8 cellular contexts compared by ENCODE assay signal in the genomic region with DNA sequence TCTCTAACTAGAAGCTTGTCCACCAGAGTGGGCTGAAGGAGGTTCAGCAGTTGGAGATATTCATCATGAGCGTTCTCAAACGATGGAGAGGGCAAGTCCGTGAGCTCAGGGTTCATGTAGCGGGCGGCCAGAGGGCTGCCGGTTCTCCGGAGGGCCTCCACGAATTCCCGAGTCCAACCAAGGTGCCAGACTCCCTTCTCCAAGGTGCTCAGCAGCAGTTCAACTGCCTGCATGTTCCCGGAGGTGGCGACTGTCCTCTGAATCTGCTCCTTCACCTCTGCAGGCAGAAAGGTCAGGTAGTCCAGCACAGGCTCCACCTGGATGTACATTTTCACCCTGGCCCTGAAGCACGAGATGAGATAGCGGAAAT. TPM values are rescaled to one million over a fixed set of nuclear protein-coding genes. Genes with fewer than 3 reads are reported as not detected.
DNase-seq lines count a peak whose midpoint lies in the region; ATAC-seq and TF ChIP-seq lines count a peak whose summit lies in the region.

No MANE protein-coding gene starts in this region.

- H3K27me3 ChIP-seq in IMR-90 (ENCODE audit: control insufficient read depth, insufficient read depth, low read length) (no peaks in the 10 kb centered on the region), esophagus (ENCODE audit: control insufficient read depth in 1 of 2, insufficient read depth in 2 of 2, low read length in 2 of 2) (no peaks in the 10 kb centered on the region)

- H3K9me3 Mint-ChIP-seq in Calu3 (ENCODE audit: low read depth, unreplicated experiment) (no peaks in the 10 kb centered on the region), nephron (no peaks in the 10 kb centered on the region)
- H3K9me3 Mint-ChIP-seq in activated CD8-positive, alpha-beta T cell treated with anti-CD3 and anti-CD28 coated beads, Interleukin-2, amount 10 ng/mL, durations not matched to agents 7 days and 5 days (ENCODE audit: insufficient read depth), result no peaks in the 10 kb centered on the region

- H3K36me3 ChIP-seq in IMR-90 (ENCODE audit: control insufficient read depth, insufficient read depth, low read length) (no peaks in the 10 kb centered on the region), esophagus (ENCODE audit: control insufficient read depth in 2 of 2, insufficient read depth in 2 of 2, low read length in 1 of 2) (no peaks in the 10 kb centered on the region)

- no peak for TF ChIP-seq POLR2A in IMR-90 (IDR thresholded peaks at IDR 0.05; ENCODE audit: low read depth, low read length)

- intact Hi-C loops in Calu3 (cut with micrococcal nuclease; ENCODE audit: unreplicated experiment), result no loop called here
- intact Hi-C loops in IMR-90 (cut with micrococcal nuclease), result no loop called here

- POLR2A ChIA-PET in IMR-90 (lab: Charles Lee; ENCODE audit: unreplicated experiment), result interaction anchor here (0.6 kb wide), 1 partner anchor 10 kb away, joined by 3 read pairs; no protein-coding TSS in a partner anchor
- POLR2A ChIA-PET in activated CD8-positive, alpha-beta T cell treated with anti-CD3 and anti-CD28 coated beads, Interleukin-2, amount 10 ng/mL, durations not matched to agents 7 days and 5 days (lab: Charles Lee), result interaction anchor here (0.6 to 2.9 kb wide), 13 partner anchors 9 to 376 kb away, joined by 3 to 12 read pairs (median 4); partner anchors contain the start of gene GCA

- DNase-seq in Calu3, result peak; percentile 41
- DNase-seq in IMR-90, result no peak
- DNase-seq in activated CD8-positive, alpha-beta T cell treated with anti-CD3 and anti-CD28 coated beads, Interleukin-2, amount 10 ng/mL, durations not matched to agents 7 days and 5 days, result peak; percentile 37
- no peak for DNase-seq in NCI-H2227 treated with DMSO at 0.1 percent for 48 hours (lab: John Stamatoyannopoulos, UW)
- no peak for DNase-seq in ecto neural progenitor cell (ENCODE audit: low spot score)

- H3K79me1 ChIP-seq in IMR-90 (ENCODE audit: low read depth in 1 of 2, low read length in 2 of 2), result no peaks in the 10 kb centered on the region

- no TSS peak for BruUV-seq in Calu3 (replicated peaks; lab: Mats Ljungman, UMichigan)
- BruUV-seq in IMR-90 (replicated peaks; lab: Mats Ljungman, UMichigan), result no TSS peak

- peak overlapping the region; percentile 77 for H2AK9ac ChIP-seq in IMR-90 (replicated peaks; ENCODE audit: low read depth, low read length, poor library complexity)

- H3K27ac Mint-ChIP-seq in Calu3 (ENCODE audit: unreplicated experiment) (peak overlapping the region; percentile 97), nephron (peak overlapping the region in 1 of 3 experiments; percentile 79)
- H3K27ac Mint-ChIP-seq in activated CD8-positive, alpha-beta T cell treated with anti-CD3 and anti-CD28 coated beads, Interleukin-2, amount 10 ng/mL, durations not matched to agents 7 days and 5 days, result peak overlapping the region; percentile 99

- H3K9me1 ChIP-seq in IMR-90 (ENCODE audit: insufficient read depth, low read length), result no peaks in the 10 kb centered on the region

- peak overlapping the region; percentile 41 to 76 for H4K8ac ChIP-seq in IMR-90 (ENCODE audit: low read depth in 2 of 2, low read length in 2 of 2)

- dilution Hi-C loops in IMR-90 (cut with HindIII; ENCODE audit: low sequenced_read_pairs, unreplicated experiment), result no loop called here

- H3K4ac ChIP-seq in IMR-90 (ENCODE audit: low read depth, low read length), result peak overlapping the region; percentile 50

- H3K4me3 Mint-ChIP-seq in Calu3 (ENCODE audit: low read depth, unreplicated experiment) (peak overlapping the region; percentile 82), nephron (peak overlapping the region; percentile 86 to 89 (median 87))
- peak overlapping the region; percentile 95 for H3K4me3 Mint-ChIP-seq in activated CD8-positive, alpha-beta T cell treated with anti-CD3 and anti-CD28 coated beads, Interleukin-2, amount 10 ng/mL, durations not matched to agents 7 days and 5 days

- no peak overlapping the region for H3K56ac ChIP-seq in IMR-90 (ENCODE audit: extremely low read depth, insufficient read depth, low read length)

- peaks cover 35% of the 10 kb centered on the region for H3K36me3 Mint-ChIP-seq in Calu3 (ENCODE audit: insufficient read depth, unreplicated experiment)
- peaks cover 34% of the 10 kb centered on the region for H3K36me3 Mint-ChIP-seq in activated CD8-positive, alpha-beta T cell treated with anti-CD3 and anti-CD28 coated beads, Interleukin-2, amount 10 ng/mL, durations not matched to agents 7 days and 5 days (ENCODE audit: low read depth)
- H3K36me3 Mint-ChIP-seq in nephron (ENCODE audit: low read depth), result no peaks in the 10 kb centered on the region

- H2BK20ac ChIP-seq in IMR-90 (ENCODE audit: low read depth, low read length), result no peak overlapping the region

- in situ Hi-C loops in IMR-90 (cut with MboI; ENCODE audit: low sequenced_read_pairs), result loop anchor here (25.0 kb wide), 1 partner anchor 331 kb away; no protein-coding TSS in a partner anchor

- peak overlapping the region; percentile 7; the same call in 1 of the 2 replicates for H3K14ac ChIP-seq in IMR-90 (replicated peaks; ENCODE audit: low read depth, low read length)

- H3K27me3 Mint-ChIP-seq in Calu3 (ENCODE audit: unreplicated experiment) (no peaks in the 10 kb centered on the region), nephron (ENCODE audit: low read depth) (peaks cover 22% of the 10 kb centered on the region)
- H3K27me3 Mint-ChIP-seq in activated CD8-positive, alpha-beta T cell treated with anti-CD3 and anti-CD28 coated beads, Interleukin-2, amount 10 ng/mL, durations not matched to agents 7 days and 5 days (ENCODE audit: low read depth), result no peaks in the 10 kb centered on the region

- peak overlapping the region; percentile 55 for H3K4me2 ChIP-seq in IMR-90 (ENCODE audit: low read depth, low read length)

- peak overlapping the region; percentile 83 for H3K9ac ChIP-seq in IMR-90 (ENCODE audit: low read depth, low read length)

- peak overlapping the region; percentile 41; the same call in 1 of the 2 replicates for H3K23ac ChIP-seq in IMR-90 (ENCODE audit: low read depth, low read length)

- H4K5ac ChIP-seq in IMR-90 (ENCODE audit: low read depth, low read length), result peak overlapping the region; percentile 31; the same call in 1 of the 2 replicates

- CTCF ChIA-PET in Calu3 (lab: Charles Lee), result interaction anchor here (1.0 kb wide), 1 partner anchor 9 kb away, joined by 3 read pairs; no protein-coding TSS in a partner anchor
- CTCF ChIA-PET in IMR-90 (lab: Yijun Ruan, JAX), result no interaction called here
- CTCF ChIA-PET in activated CD8-positive, alpha-beta T cell treated with anti-CD3 and anti-CD28 coated beads, Interleukin-2, amount 10 ng/mL, durations not matched to agents 7 days and 5 days (lab: Charles Lee), result interaction anchor here (1.0 to 4.3 kb wide), 8 partner anchors 9 to 310 kb away, joined by 3 to 53 read pairs (median 8); partner anchors contain the start of gene GCA

- no peaks in the 10 kb centered on the region for H3K9me3 ChIP-seq in IMR-90 (ENCODE audit: control insufficient read depth, insufficient read depth, low read length)
- H3K9me3 ChIP-seq in esophagus (ENCODE audit: control insufficient read depth in 2 of 2, insufficient read depth in 1 of 2, low read depth in 1 of 2, low read length in 1 of 2), result no peaks in the 10 kb centered on the region

- no peak overlapping the region; the same call in 2 of the 3 replicates for H2BK15ac ChIP-seq in IMR-90 (ENCODE audit: low read depth, low read length)

- no peak overlapping the region for H3K18ac ChIP-seq in IMR-90 (ENCODE audit: low read depth, low read length)

- TF ChIP-seq RAD21 in IMR-90 (IDR thresholded peaks at IDR 0.05; ENCODE audit: low read length), result no peak

- peak; percentile 11 for ATAC-seq in GM21515 (IDR thresholded peaks at IDR 0.05; ENCODE audit: unreplicated experiment)
- ATAC-seq in IMR-90 (ENCODE audit: low read depth), result no peak
- peak; percentile 7 for ATAC-seq in activated CD8-positive, alpha-beta T cell treated with anti-CD3 and anti-CD28 coated beads, Interleukin-2, amount 10 ng/mL, durations not matched to agents 7 days and 5 days

- 73% methylated on average over 8 of the region's 13 CpGs; no CpG with 5 or more reads in 1 of the 2 experiments for WGBS in IMR-90 (ENCODE audit: extremely low coverage in 2 of 2, insufficient read length in 1 of 2), 2 experiments
- 3 to 7% methylated on average over 13 of the region's 13 CpGs for WGBS in esophagus, 2 donors

- H3K4me1 ChIP-seq in IMR-90 (ENCODE audit: control insufficient read depth, insufficient read depth, low read length) (no peaks in the 10 kb centered on the region), esophagus (ENCODE audit: control insufficient read depth in 2 of 2, insufficient read depth in 2 of 2, low read length in 1 of 2) (no peaks in the 10 kb centered on the region)

- H2BK5ac ChIP-seq in IMR-90 (ENCODE audit: low read depth, low read length, poor library complexity, severe bottlenecking), result no peak overlapping the region

- peaks cover 44% of the 10 kb centered on the region for H3K4me1 Mint-ChIP-seq in Calu3 (ENCODE audit: low read depth, unreplicated experiment)
- peaks cover 63% of the 10 kb centered on the region for H3K4me1 Mint-ChIP-seq in activated CD8-positive, alpha-beta T cell treated with anti-CD3 and anti-CD28 coated beads, Interleukin-2, amount 10 ng/mL, durations not matched to agents 7 days and 5 days (ENCODE audit: low read depth)
- peaks cover 7% of the 10 kb centered on the region for H3K4me1 Mint-ChIP-seq in nephron

- H3K4me3 ChIP-seq in IMR-90 (ENCODE audit: insufficient read depth, low read depth, low read length), result peak overlapping the region; percentile 70
- H3K4me3 ChIP-seq in esophagus (ENCODE audit: low read depth in 1 of 2, low read length in 2 of 2), result peak overlapping the region; percentile 85 to 90

- H2AFZ ChIP-seq in IMR-90 (replicated peaks; ENCODE audit: low read length, poor library complexity), result peak overlapping the region; percentile 99

- H3K27ac ChIP-seq in IMR-90 (ENCODE audit: insufficient read depth, low read length) (no peak overlapping the region), esophagus (ENCODE audit: low read depth in 2 of 2, low read length in 1 of 2) (peak overlapping the region; percentile 91 to 95)

- no peaks in the 10 kb centered on the region for H4K20me1 ChIP-seq in IMR-90 (ENCODE audit: insufficient read depth, low read length)

- H4K91ac ChIP-seq in IMR-90 (ENCODE audit: insufficient read depth, low read depth, low read length), result no peak overlapping the region

- no peak overlapping the region for H2AK5ac ChIP-seq in IMR-90 (ENCODE audit: low read depth, low read length)

- no peak for TF ChIP-seq CTCF in Calu3 (IDR thresholded peaks at IDR 0.05; ENCODE audit: unreplicated experiment)
- TF ChIP-seq CTCF in IMR-90 (conservative IDR thresholded peaks at IDR 0.05; ENCODE audit: low read depth, low read length), result no peak
- no peak for TF ChIP-seq CTCF in nephron (IDR thresholded peaks at IDR 0.05; ENCODE audit: unreplicated experiment in 3 of 3)

- H2BK120ac ChIP-seq in IMR-90 (ENCODE audit: low read depth, low read length), result no peak overlapping the region; the same call in 1 of the 2 replicates

RNA-seq across cellular contexts. Expression of gene IFIH1, which starts 0.6 kb away (rescaled TPM):
- total RNA-seq in Calu3 (2022) (63.7 and 126 TPM in 2 replicates), IMR-90 (2012; rRNA removed) (1.4 and 2.2 TPM in 2 replicates)
- polyA plus RNA-seq in IMR-90 (2012; rRNA removed) (0.76 and 1.3 TPM in 2 replicates), esophagus (1 to 10 TPM; 5.3 to 7.2 TPM)
- 0.27 and 0.88 TPM in 2 replicates for polyA plus RNA-seq in IMR-90 (2012; cell fraction: cytosol; rRNA removed)
- polyA plus RNA-seq in IMR-90 (2012; cell fraction: nucleus; rRNA removed; ENCODE audit: low replicate concordance), result 0.55 and 0.79 TPM in 2 replicates
- total RNA-seq in activated CD8-positive, alpha-beta T cell treated with anti-CD3 and anti-CD28 coated beads, Interleukin-2, amount 10 ng/mL, durations not matched to agents 7 days and 5 days, result 10 to 100 TPM; 37.3 to 37.6 TPM

RNA-seq across cellular contexts. Expression of gene GCA, which starts 26.0 kb away (rescaled TPM):
- total RNA-seq in Calu3 (2022) (51.2 and 57.5 TPM in 2 replicates), IMR-90 (2012; rRNA removed) (3.6 and 9.7 TPM in 2 replicates)
- polyA plus RNA-seq in IMR-90 (2012; rRNA removed) (2.2 and 2.3 TPM in 2 replicates), esophagus (1 to 10 TPM; 6.5 to 7.1 TPM)
- 1.1 and 3.5 TPM in 2 replicates for polyA plus RNA-seq in IMR-90 (2012; cell fraction: cytosol; rRNA removed)
- polyA plus RNA-seq in IMR-90 (2012; cell fraction: nucleus; rRNA removed; ENCODE audit: low replicate concordance), result 1.1 and 3.5 TPM in 2 replicates
- 10 to 100 TPM; 13.1 to 13.7 TPM for total RNA-seq in activated CD8-positive, alpha-beta T cell treated with anti-CD3 and anti-CD28 coated beads, Interleukin-2, amount 10 ng/mL, durations not matched to agents 7 days and 5 days

Comparison
In these comparisons a context has a peak if more than half of its experiments do, and no peak if none do; other contexts are left out.
1. DNase-seq: peak in Calu3 (single experiment) and activated CD8-positive, alpha-beta T cell treated with anti-CD3 and anti-CD28 coated beads, Interleukin-2, amount 10 ng/mL, durations not matched to agents 7 days and 5 days (single experiment); none in IMR-90 (single experiment), NCI-H2227 treated with DMSO at 0.1 percent for 48 hours (single experiment) and ecto neural progenitor cell (single experiment).
2. RNA of gene IFIH1, which starts 0.6 kb away (total RNA-seq): 63.7 to 126 TPM in Calu3 and 37.3 to 37.6 TPM in activated CD8-positive, alpha-beta T cell treated with anti-CD3 and anti-CD28 coated beads, Interleukin-2, amount 10 ng/mL, durations not matched to agents 7 days and 5 days; 1.4 to 2.2 TPM in IMR-90; every median in the first group is over 10 times any median in the second.
3. Peak in every context shown above with its lines, with median percentiles within 50 percentile points of each other: H3K4me3 Mint-ChIP-seq.